ENCODE assay signal across 21 cellular contexts in genomic region chr1:84883286-84883685, GRCh38. TPM values are rescaled to one million over a fixed set of nuclear protein-coding genes. Genes with fewer than 3 reads are reported as not detected.
DNase-seq lines count a peak whose midpoint lies in the region; ATAC-seq and TF ChIP-seq lines count a peak whose summit lies in the region.
"Had no signal": no experiment of that assay in that cellular context is flagged by ENCODE, and none has a peak within 500 bp of the region (broad histone marks: within the 10 kb centered on the region; RNA-seq: fewer than 3 reads in every experiment).

No MANE protein-coding gene starts in this region.

- H3K4me3 ChIP-seq in skeletal muscle satellite cell (ENCODE audit: low read length) (no peak overlapping the region), neural progenitor cell (no peak overlapping the region)
- H3K4me3 ChIP-seq: BLaER1, dorsolateral prefrontal cortex, lung, SK-N-MC had no signal

- no peaks in the 10 kb centered on the region for H3K36me3 ChIP-seq in skeletal muscle satellite cell (ENCODE audit: insufficient read depth, low read length)
- H3K36me3 ChIP-seq in neural progenitor cell, result no peaks in the 10 kb centered on the region
- H3K36me3 ChIP-seq: BLaER1 had no signal

- peak overlapping the region; percentile 32 for H3K4me2 ChIP-seq in skeletal muscle satellite cell (ENCODE audit: low read length)
- no peak overlapping the region for H3K4me2 ChIP-seq in neural progenitor cell
- H3K4me2 ChIP-seq: BLaER1 had no signal

- H3K27ac ChIP-seq in neural progenitor cell, result no peak overlapping the region
- H3K27ac ChIP-seq: BLaER1, dorsolateral prefrontal cortex, SK-N-MC had no signal

- H3K36me3 Mint-ChIP-seq in neural progenitor cell, result no peaks in the 10 kb centered on the region

- ATAC-seq in HG02759 (IDR thresholded peaks at IDR 0.05; ENCODE audit: unreplicated experiment), result no peak

- H3K27me3 Mint-ChIP-seq in neural progenitor cell (ENCODE audit: insufficient read depth, low read depth), result no peaks in the 10 kb centered on the region

- H3K9me3 Mint-ChIP-seq in neural progenitor cell, result peaks cover 7% of the 10 kb centered on the region

- H3K27ac Mint-ChIP-seq in neural progenitor cell, result no peak overlapping the region

- H4K20me1 ChIP-seq in neural progenitor cell (ENCODE audit: low read depth), result no peaks in the 10 kb centered on the region
- H4K20me1 ChIP-seq: BLaER1 had no signal

- H3K27me3 ChIP-seq in skeletal muscle satellite cell (ENCODE audit: control insufficient read depth, insufficient read depth, low read length), result peaks cover 4% of the 10 kb centered on the region
- H3K27me3 ChIP-seq in neural progenitor cell, result no peaks in the 10 kb centered on the region
- H3K27me3 ChIP-seq: BLaER1 had no signal

- no peaks in the 10 kb centered on the region for H3K79me2 ChIP-seq in neural progenitor cell (ENCODE audit: low read depth)

- no peak overlapping the region for H3K4me3 Mint-ChIP-seq in neural progenitor cell

- H3F3A ChIP-seq in neural progenitor cell (ENCODE audit: low read depth), result no peaks in the 10 kb centered on the region

- no peaks in the 10 kb centered on the region for H3K4me1 Mint-ChIP-seq in neural progenitor cell

- no peaks in the 10 kb centered on the region for H3K4me1 ChIP-seq in skeletal muscle satellite cell (ENCODE audit: control insufficient read depth, insufficient read depth, low read length)
- no peaks in the 10 kb centered on the region for H3K4me1 ChIP-seq in neural progenitor cell
- H3K4me1 ChIP-seq: BLaER1, Caco-2 had no signal

- no peak overlapping the region for H2AFZ ChIP-seq in neural progenitor cell (replicated peaks)

- H3K9ac ChIP-seq in skeletal muscle satellite cell (ENCODE audit: low read depth, low read length) (no peak overlapping the region), neural progenitor cell (no peak overlapping the region)
- H3K9ac ChIP-seq: BLaER1 had no signal

- DNase-seq in ELR (ENCODE audit: low read depth) (peak; percentile 62), NCI-H226 (peak; percentile 55), fibroblast of gingiva (ENCODE audit: low read depth) (peak; percentile 34), neural progenitor cell (ENCODE audit: low spot score) (no peak)
- DNase-seq in activated naive CD4-positive, alpha-beta T cell treated with Interleukin-2 at 50 U/mL for 16 hours, result no peak
- DNase-seq: activated CD4-positive, alpha-beta T cell treated with anti-CD3 and anti-CD28 coated beads, Interleukin-2, amount 50 U/mL, for 48 hours; activated gamma-delta T cell; amygdala; Caco-2; dorsolateral prefrontal cortex; islet precursor cell; NCI-H1930; NCI-H446; nucleus accumbens; retina; T-helper 2 cell had no signal

- H3K9me3 ChIP-seq in skeletal muscle satellite cell (replicated peaks; ENCODE audit: low read length) (no peaks in the 10 kb centered on the region), neural progenitor cell (ENCODE audit: low read depth) (peaks cover 8% of the 10 kb centered on the region)
- H3K9me3 ChIP-seq: BLaER1, Caco-2 had no signal

- TF ChIP-seq CTCF in neural progenitor cell (IDR thresholded peaks at IDR 0.05), result no peak

RNA-seq across cellular contexts. Expression of gene LPAR3, which starts 9.7 kb away (rescaled TPM):
- total RNA-seq in skeletal muscle satellite cell (2012; rRNA removed), result 0.25 and 0.44 TPM in 2 replicates
- 2.4 and 4.0 TPM in 2 replicates for total RNA-seq in neural progenitor cell (ENCODE audit: low replicate concordance)
- total RNA-seq: Caco-2 had no signal

Comparison
In these comparisons a context has a peak if more than half of its experiments do, and no peak if none do; other contexts are left out.
1. DNase-seq: peak in ELR (single experiment), NCI-H226 (single experiment) and fibroblast of gingiva (single experiment); none in activated naive CD4-positive, alpha-beta T cell treated with Interleukin-2 at 50 U/mL for 16 hours (single experiment) and neural progenitor cell (single experiment).